Comparison of ENCODE assay signal across 7 cellular contexts in genomic region chr20:53829706-53830521, GRCh38.
DNase-seq lines count a peak whose midpoint lies in the region; ATAC-seq and TF ChIP-seq lines count a peak whose summit lies in the region.

No MANE protein-coding gene starts in this region.

- ATAC-seq in HG02798 (IDR thresholded peaks at IDR 0.05; ENCODE audit: poor library complexity, unreplicated experiment) (peak; percentile 31), gastroesophageal sphincter (peak; percentile 3)

- TF ChIP-seq CTCF in GM12864 (IDR thresholded peaks at IDR 0.05; ENCODE audit: low read depth, low read length, missing control alignments) (no peak), gastroesophageal sphincter (IDR thresholded peaks at IDR 0.05) (no peak)

- no peak for TF ChIP-seq EP300 in gastroesophageal sphincter (IDR thresholded peaks at IDR 0.05)

- no peaks in the 10 kb centered on the region for H3K9me3 ChIP-seq in gastroesophageal sphincter
- no peaks in the 10 kb centered on the region for H3K9me3 ChIP-seq in skeletal muscle satellite cell (replicated peaks; ENCODE audit: low read length)

- no peaks in the 10 kb centered on the region for H3K27me3 ChIP-seq in gastroesophageal sphincter
- H3K27me3 ChIP-seq in skeletal muscle satellite cell (ENCODE audit: control insufficient read depth, insufficient read depth, low read length), result no peaks in the 10 kb centered on the region

- peak overlapping the region; percentile 87 for H3K4me2 ChIP-seq in skeletal muscle satellite cell (ENCODE audit: low read length)

- peak overlapping the region; percentile 45; the same call in 1 of the 2 replicates for H3K4me3 ChIP-seq in GM12864 (ENCODE audit: low read depth, low read length)
- H3K4me3 ChIP-seq in gastroesophageal sphincter, result peak overlapping the region in 1 of 2 donors; percentile 30
- H3K4me3 ChIP-seq in skeletal muscle satellite cell (ENCODE audit: low read length), result peak overlapping the region; percentile 57

- H3K27ac ChIP-seq in gastroesophageal sphincter, result peak overlapping the region; percentile 72 to 94 (median 84)

- H3K9ac ChIP-seq in skeletal muscle satellite cell (ENCODE audit: low read depth, low read length), result peak overlapping the region; percentile 99

- 5 to 6% methylated on average over 5 of the region's 5 CpGs for WGBS in gastroesophageal sphincter (ENCODE audit: low coverage in 1 of 2), 2 donors

- no peaks in the 10 kb centered on the region for H3K36me3 ChIP-seq in gastroesophageal sphincter
- H3K36me3 ChIP-seq in skeletal muscle satellite cell (ENCODE audit: insufficient read depth, low read length), result no peaks in the 10 kb centered on the region

- peaks cover 8% of the 10 kb centered on the region for H3K9me3 Mint-ChIP-seq in T-helper 2 cell treated with Interferon-gamma antibody and Interleukin-4, amounts not matched to agents 5 μg/mL and 100 μg/mL, for 36 hours

- no peaks in the 10 kb centered on the region for H3K27me3 Mint-ChIP-seq in T-helper 2 cell treated with Interferon-gamma antibody and Interleukin-4, amounts not matched to agents 5 μg/mL and 100 μg/mL, for 36 hours (ENCODE audit: low read depth)

- peak overlapping the region; percentile 95 for H3K27ac Mint-ChIP-seq in T-helper 2 cell treated with Interferon-gamma antibody and Interleukin-4, amounts not matched to agents 5 μg/mL and 100 μg/mL, for 36 hours

- no peak for DNase-seq in GM12864 (ENCODE audit: low read depth)
- no peak for DNase-seq in T-helper 2 cell treated with Interferon-gamma antibody and Interleukin-4, amounts not matched to agents 5 μg/mL and 100 μg/mL, for 36 hours (ENCODE audit: low spot score)
- DNase-seq in NCI-H2196 treated with DMSO at 0.1 percent for 48 hours (lab: John Stamatoyannopoulos, UW; ENCODE audit: unreplicated experiment), result no peak
- no peak for DNase-seq in NCI-H1930 (lab: John Stamatoyannopoulos, UW)

- H3K4me3 Mint-ChIP-seq in T-helper 2 cell treated with Interferon-gamma antibody and Interleukin-4, amounts not matched to agents 5 μg/mL and 100 μg/mL, for 36 hours, result peak overlapping the region; percentile 90

- no peak for TF ChIP-seq POLR2A in gastroesophageal sphincter (IDR thresholded peaks at IDR 0.05)

- H3K36me3 Mint-ChIP-seq in T-helper 2 cell treated with Interferon-gamma antibody and Interleukin-4, amounts not matched to agents 5 μg/mL and 100 μg/mL, for 36 hours (ENCODE audit: low read depth), result peaks cover 1% of the 10 kb centered on the region

- H3K4me1 ChIP-seq in gastroesophageal sphincter (peaks cover 3 to 40% (median 15%) of the 10 kb centered on the region in 3 donors), skeletal muscle satellite cell (ENCODE audit: control insufficient read depth, insufficient read depth, low read length) (peaks cover 47% of the 10 kb centered on the region)

- peaks cover 68% of the 10 kb centered on the region for H3K4me1 Mint-ChIP-seq in T-helper 2 cell treated with Interferon-gamma antibody and Interleukin-4, amounts not matched to agents 5 μg/mL and 100 μg/mL, for 36 hours (ENCODE audit: low read depth)
